ENCODE assay signal across 33 cellular contexts in genomic region chr10:73206385-73206784, GRCh38.
"Had no signal": no experiment of that assay in that cellular context is flagged by ENCODE, and none has a peak within 500 bp of the region (broad histone marks: within the 10 kb centered on the region; RNA-seq: fewer than 3 reads in every experiment).

No MANE protein-coding gene starts in this region.

- H3K4me1 ChIP-seq: breast epithelium had no signal

- H3K27ac ChIP-seq: body of pancreas, brain microvascular endothelial cell, breast epithelium, coronary artery, WERI-Rb-1 had no signal

- FAIRE-seq: astrocyte, colon, TTC549 had no signal

- H3K4me3 ChIP-seq: body of pancreas, breast epithelium, coronary artery had no signal

- H3K36me3 ChIP-seq: breast epithelium, WERI-Rb-1 had no signal

- ATAC-seq: activated CD4-positive, alpha-beta T cell treated with anti-CD3 and anti-CD28 coated beads for 36 hours; activated CD4-positive, CD25-positive, alpha-beta regulatory T cell treated with anti-CD3 and anti-CD28 coated beads, Interleukin-2, amount 50 U/mL, for 24 hours; activated CD8-positive, alpha-beta memory T cell treated with anti-CD3 and anti-CD28 coated beads, Interleukin-2, amount 10 ng/mL, durations not matched to agents 7 days and 5 days; activated CD8-positive, alpha-beta T cell treated with anti-CD3 and anti-CD28 coated beads, Interleukin-2, amount 10 ng/mL, durations not matched to agents 7 days and 5 days; activated naive CD8-positive, alpha-beta T cell treated with anti-CD3 and anti-CD28 coated beads, Interleukin-2, amount 50 U/mL, for 24 hours; body of pancreas; WTC11 had no signal

- H3K9me3 ChIP-seq: body of pancreas, breast epithelium had no signal

- H3K27me3 ChIP-seq: body of pancreas, brain microvascular endothelial cell, breast epithelium had no signal

- DNase-seq: activated CD4-positive, alpha-beta memory T cell treated with anti-CD3 and anti-CD28 coated beads, Interleukin-2, amount 10 ng/mL, durations not matched to agents 7 days and 5 days; activated CD4-positive, alpha-beta T cell treated with anti-CD3 and anti-CD28 coated beads for 1 hour; activated CD4-positive, alpha-beta T cell treated with anti-CD3 and anti-CD28 coated beads for 36 hours; activated CD4-positive, alpha-beta T cell treated with anti-CD3 and anti-CD28 coated beads for 48 hours; activated CD4-positive, alpha-beta T cell treated with anti-CD3 and anti-CD28 coated beads, Interleukin-2, amount 50 U/mL, for 1 hour; activated CD4-positive, alpha-beta T cell treated with anti-CD3 and anti-CD28 coated beads, Interleukin-2, amount 50 U/mL, for 48 hours; activated CD4-positive, CD25-positive, alpha-beta regulatory T cell; activated CD8-positive, alpha-beta memory T cell treated with anti-CD3 and anti-CD28 coated beads for 24 hours; activated CD8-positive, alpha-beta memory T cell treated with anti-CD3 and anti-CD28 coated beads, Interleukin-2, amount 10 ng/mL, durations not matched to agents 7 days and 5 days; activated CD8-positive, alpha-beta memory T cell treated with anti-CD3 and anti-CD28 coated beads, Interleukin-2, amount 50 U/mL, for 48 hours; activated CD8-positive, alpha-beta T cell treated with anti-CD3 and anti-CD28 coated beads, Interleukin-2, amount 10 ng/mL, durations not matched to agents 7 days and 5 days; activated effector memory CD4-positive, alpha-beta T cell treated with Interleukin-2 at 50 U/mL for 16 hours; activated gamma-delta T cell; activated naive CD4-positive, alpha-beta T cell treated with anti-CD3 and anti-CD28 coated beads, Interleukin-2, amount 10 ng/mL, durations not matched to agents 7 days and 5 days; activated naive CD4-positive, alpha-beta T cell treated with Interleukin-2 at 50 U/mL for 16 hours; activated naive CD8-positive, alpha-beta T cell treated with anti-CD3 and anti-CD28 coated beads, Interleukin-2, amount 10 ng/mL, durations not matched to agents 7 days and 5 days; activated naive CD8-positive, alpha-beta T cell treated with anti-CD3 and anti-CD28 coated beads, Interleukin-2, amount 50 U/mL, for 24 hours; activated T-cell treated with anti-CD3 and anti-CD28 coated beads, Interleukin-2, amount 50 U/mL, for 24 hours; activated T-cell treated with anti-CD3 and anti-CD28 coated beads, Interleukin-2, amount 50 U/mL, for 48 hours; aorta; body of pancreas; brain microvascular endothelial cell; central memory CD4-positive, alpha-beta T cell; T-helper 2 cell; T-helper 9 cell; WERI-Rb-1 had no signal
